In genomic region chr19:43462383-43462782, GRCh38 we compare ENCODE assay signal across 9 cellular contexts. TPM values are rescaled to one million over a fixed set of nuclear protein-coding genes. Genes with fewer than 3 reads are reported as not detected.
DNase-seq lines count a peak whose midpoint lies in the region; ATAC-seq and TF ChIP-seq lines count a peak whose summit lies in the region.
"Had no signal": no experiment of that assay in that cellular context is flagged by ENCODE, and none has a peak within 500 bp of the region (broad histone marks: within the 10 kb centered on the region; RNA-seq: fewer than 3 reads in every experiment).

No MANE protein-coding gene starts in this region.

- H3K4me2 ChIP-seq in Loucy (ENCODE audit: low read depth, low read length, poor library complexity, severe bottlenecking): peak overlapping the region; percentile 75
- H3K4me2 ChIP-seq in parathyroid adenoma (ENCODE audit: low read length): no peak overlapping the region

- H3K36me3 Mint-ChIP-seq in Calu3 (ENCODE audit: insufficient read depth, unreplicated experiment): peaks cover 28% of the 10 kb centered on the region

- H3K4me3 ChIP-seq in Loucy (ENCODE audit: low read length, poor library complexity, severe bottlenecking) (no peak overlapping the region), epithelial cell of esophagus (ENCODE audit: low read length) (peak overlapping the region; percentile 91), parathyroid adenoma (ENCODE audit: low read depth, low read length) (no peak overlapping the region)

- no peaks in the 10 kb centered on the region for H3K9me3 ChIP-seq in Loucy (ENCODE audit: insufficient read depth, low read depth, low read length)
- H3K9me3 ChIP-seq in parathyroid adenoma (ENCODE audit: control insufficient read depth, low read length): no peaks in the 10 kb centered on the region

- H3K27me3 ChIP-seq in Loucy (ENCODE audit: insufficient read depth, low read length, poor library complexity, severe bottlenecking): no peaks in the 10 kb centered on the region
- H3K27me3 ChIP-seq in parathyroid adenoma (ENCODE audit: control insufficient read depth, insufficient read depth, low read length): no peaks in the 10 kb centered on the region

- no peak overlapping the region for H3K27ac ChIP-seq in parathyroid adenoma

- H3K9me2 ChIP-seq in Loucy (replicated peaks; ENCODE audit: low read depth, low read length): no peaks in the 10 kb centered on the region

- H3K27me3 Mint-ChIP-seq in Calu3 (ENCODE audit: unreplicated experiment): no peaks in the 10 kb centered on the region

- peaks cover 34% of the 10 kb centered on the region for H3K4me1 Mint-ChIP-seq in Calu3 (ENCODE audit: low read depth, unreplicated experiment)

- H3K4me3 Mint-ChIP-seq in Calu3 (ENCODE audit: low read depth, unreplicated experiment): peak overlapping the region; percentile 75

- H3K79me2 ChIP-seq in Loucy (ENCODE audit: insufficient read depth, low read length) (no peaks in the 10 kb centered on the region), parathyroid adenoma (no peaks in the 10 kb centered on the region)

- no peak overlapping the region for H3K27ac Mint-ChIP-seq in Calu3 (ENCODE audit: unreplicated experiment)

- H3K9ac ChIP-seq in Loucy (ENCODE audit: low read depth, low read length, poor library complexity, severe bottlenecking) (no peak overlapping the region), parathyroid adenoma (no peak overlapping the region)

- H4K20me1 ChIP-seq in Loucy (ENCODE audit: insufficient read depth, low read length, poor library complexity, severe bottlenecking): no peaks in the 10 kb centered on the region

- no peaks in the 10 kb centered on the region for H3F3A ChIP-seq in Loucy (ENCODE audit: low read depth)

- no TSS peak for BruUV-seq in Calu3 (replicated peaks; lab: Mats Ljungman, UMichigan)

- TF ChIP-seq CTCF in Calu3 (IDR thresholded peaks at IDR 0.05; ENCODE audit: unreplicated experiment) (no peak), Loucy (conservative IDR thresholded peaks at IDR 0.05; ENCODE audit: low read length) (no peak), epithelial cell of esophagus (IDR thresholded peaks at IDR 0.05; ENCODE audit: insufficient read depth, low read depth, low read length, missing control alignments) (no peak), parathyroid adenoma (IDR thresholded peaks at IDR 0.05) (no peak)

- H3K9me3 Mint-ChIP-seq in Calu3 (ENCODE audit: low read depth, unreplicated experiment): no peaks in the 10 kb centered on the region

- H2AFZ ChIP-seq in Loucy (ENCODE audit: low read length) (no peak overlapping the region), parathyroid adenoma (peak overlapping the region; percentile 93)

- H3K4me1 ChIP-seq in Loucy (ENCODE audit: insufficient read depth, low read length, poor library complexity, severe bottlenecking): peaks cover 5% of the 10 kb centered on the region
- no peaks in the 10 kb centered on the region for H3K4me1 ChIP-seq in parathyroid adenoma

- CTCF ChIA-PET in Calu3 (lab: Charles Lee): no interaction called here

- intact Hi-C loops in Calu3 (cut with micrococcal nuclease; ENCODE audit: unreplicated experiment): no loop called here

- H3K36me3 ChIP-seq in Loucy (ENCODE audit: insufficient read depth, low read length) (no peaks in the 10 kb centered on the region), parathyroid adenoma (ENCODE audit: control insufficient read depth, insufficient read depth, low read length) (no peaks in the 10 kb centered on the region)

- no peak for DNase-seq in Calu3
- no peak for DNase-seq in epithelial cell of esophagus (ENCODE audit: low read depth)
- no peak for DNase-seq in KBM-7
- DNase-seq in SK-N-DZ (ENCODE audit: low spot score): no peak
- DNase-seq: substantia nigra had no signal

- no peak for ATAC-seq in SK-N-SH treated with all-trans-retinoic acid at 6 μM for 48 hours

- in situ Hi-C loops in KBM-7 (cut with MboI; ENCODE audit: low pct_unique_long_range_greater_than_20kb, low sequenced_read_pairs): no loop called here

TF ChIP-seq in SK-N-SH treated with all-trans-retinoic acid at 6 μM for 48 hours, 23 proteins besides CTCF, POLR2A, EP300 and RAD21:
- TF ChIP-seq BACH2 (CRISPR knock-in tag; IDR thresholded peaks at IDR 0.05; ENCODE audit: borderline replicate concordance): no peak
- TF ChIP-seq ZFP3 (CRISPR knock-in tag; IDR thresholded peaks at IDR 0.05): no peak
- TF ChIP-seq RARB (CRISPR knock-in tag; IDR thresholded peaks at IDR 0.05): no peak
- TF ChIP-seq ZNF70 (CRISPR knock-in tag; IDR thresholded peaks at IDR 0.05): no peak
- TF ChIP-seq ZNF565 (CRISPR knock-in tag; conservative IDR thresholded peaks at IDR 0.05; ENCODE audit: low read depth): no peak
- TF ChIP-seq, protein P1, sequence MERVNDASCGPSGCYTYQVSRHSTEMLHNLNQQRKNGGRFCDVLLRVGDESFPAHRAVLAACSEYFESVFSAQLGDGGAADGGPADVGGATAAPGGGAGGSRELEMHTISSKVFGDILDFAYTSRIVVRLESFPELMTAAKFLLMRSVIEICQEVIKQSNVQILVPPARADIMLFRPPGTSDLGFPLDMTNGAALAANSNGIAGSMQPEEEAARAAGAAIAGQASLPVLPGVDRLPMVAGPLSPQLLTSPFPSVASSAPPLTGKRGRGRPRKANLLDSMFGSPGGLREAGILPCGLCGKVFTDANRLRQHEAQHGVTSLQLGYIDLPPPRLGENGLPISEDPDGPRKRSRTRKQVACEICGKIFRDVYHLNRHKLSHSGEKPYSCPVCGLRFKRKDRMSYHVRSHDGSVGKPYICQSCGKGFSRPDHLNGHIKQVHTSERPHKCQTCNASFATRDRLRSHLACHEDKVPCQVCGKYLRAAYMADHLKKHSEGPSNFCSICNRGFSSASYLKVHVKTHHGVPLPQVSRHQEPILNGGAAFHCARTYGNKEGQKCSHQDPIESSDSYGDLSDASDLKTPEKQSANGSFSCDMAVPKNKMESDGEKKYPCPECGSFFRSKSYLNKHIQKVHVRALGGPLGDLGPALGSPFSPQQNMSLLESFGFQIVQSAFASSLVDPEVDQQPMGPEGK (CRISPR knock-in tag; IDR thresholded peaks at IDR 0.05; ENCODE audit: borderline replicate concordance): no peak
- TF ChIP-seq ESRRG (CRISPR knock-in tag; IDR thresholded peaks at IDR 0.05): no peak
- no peak for TF ChIP-seq PPARA (CRISPR knock-in tag; IDR thresholded peaks at IDR 0.05; ENCODE audit: borderline replicate concordance)
- TF ChIP-seq OSR1 (CRISPR knock-in tag; IDR thresholded peaks at IDR 0.05): no peak
- no peak for TF ChIP-seq ISL1 (CRISPR knock-in tag; IDR thresholded peaks at IDR 0.05)
- TF ChIP-seq ARNTL (CRISPR knock-in tag; IDR thresholded peaks at IDR 0.05; ENCODE audit: borderline replicate concordance, low read depth): no peak
- no peak for TF ChIP-seq TOX (CRISPR knock-in tag; IDR thresholded peaks at IDR 0.05; ENCODE audit: borderline replicate concordance)
- TF ChIP-seq, protein P2, sequence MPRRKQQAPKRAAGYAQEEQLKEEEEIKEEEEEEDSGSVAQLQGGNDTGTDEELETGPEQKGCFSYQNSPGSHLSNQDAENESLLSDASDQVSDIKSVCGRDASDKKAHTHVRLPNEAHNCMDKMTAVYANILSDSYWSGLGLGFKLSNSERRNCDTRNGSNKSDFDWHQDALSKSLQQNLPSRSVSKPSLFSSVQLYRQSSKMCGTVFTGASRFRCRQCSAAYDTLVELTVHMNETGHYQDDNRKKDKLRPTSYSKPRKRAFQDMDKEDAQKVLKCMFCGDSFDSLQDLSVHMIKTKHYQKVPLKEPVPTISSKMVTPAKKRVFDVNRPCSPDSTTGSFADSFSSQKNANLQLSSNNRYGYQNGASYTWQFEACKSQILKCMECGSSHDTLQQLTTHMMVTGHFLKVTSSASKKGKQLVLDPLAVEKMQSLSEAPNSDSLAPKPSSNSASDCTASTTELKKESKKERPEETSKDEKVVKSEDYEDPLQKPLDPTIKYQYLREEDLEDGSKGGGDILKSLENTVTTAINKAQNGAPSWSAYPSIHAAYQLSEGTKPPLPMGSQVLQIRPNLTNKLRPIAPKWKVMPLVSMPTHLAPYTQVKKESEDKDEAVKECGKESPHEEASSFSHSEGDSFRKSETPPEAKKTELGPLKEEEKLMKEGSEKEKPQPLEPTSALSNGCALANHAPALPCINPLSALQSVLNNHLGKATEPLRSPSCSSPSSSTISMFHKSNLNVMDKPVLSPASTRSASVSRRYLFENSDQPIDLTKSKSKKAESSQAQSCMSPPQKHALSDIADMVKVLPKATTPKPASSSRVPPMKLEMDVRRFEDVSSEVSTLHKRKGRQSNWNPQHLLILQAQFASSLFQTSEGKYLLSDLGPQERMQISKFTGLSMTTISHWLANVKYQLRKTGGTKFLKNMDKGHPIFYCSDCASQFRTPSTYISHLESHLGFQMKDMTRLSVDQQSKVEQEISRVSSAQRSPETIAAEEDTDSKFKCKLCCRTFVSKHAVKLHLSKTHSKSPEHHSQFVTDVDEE (CRISPR knock-in tag; IDR thresholded peaks at IDR 0.05): no peak
- TF ChIP-seq TCF4 (CRISPR knock-in tag; IDR thresholded peaks at IDR 0.05; ENCODE audit: borderline replicate concordance): no peak
- no peak for TF ChIP-seq ZC3H10 (CRISPR knock-in tag; IDR thresholded peaks at IDR 0.05)

RNA-seq across cellular contexts. Expression of gene LYPD3, which starts 3.0 kb away (rescaled TPM):
- total RNA-seq in Calu3 (2022): 6.6 and 6.9 TPM in 2 replicates
- 0.12 TPM in 1 of 2 replicates, not detected in the other for polyA plus RNA-seq in SK-N-DZ (2014; cell fraction: cytosol; rRNA removed)
- not detected in 2 replicates for polyA plus RNA-seq in SK-N-DZ (2014; cell fraction: nucleus; rRNA removed)

RNA-seq across cellular contexts. Expression of gene PHLDB3, which starts 42.2 kb away (rescaled TPM):
- total RNA-seq in Calu3 (2022): 24.7 and 25.7 TPM in 2 replicates
- 4.5 and 6.5 TPM in 2 replicates for polyA plus RNA-seq in SK-N-DZ (2014; cell fraction: cytosol; rRNA removed)
- polyA plus RNA-seq in SK-N-DZ (2014; cell fraction: nucleus; rRNA removed): 12.4 and 12.6 TPM in 2 replicates

RNA-seq across cellular contexts. Expression of gene TEX101, which starts 47.7 kb away (rescaled TPM):
- not detected in 2 replicates for total RNA-seq in Calu3 (2022)
- polyA plus RNA-seq in SK-N-DZ (2014; cell fraction: cytosol; rRNA removed): not detected in 2 replicates
- polyA plus RNA-seq in SK-N-DZ (2014; cell fraction: nucleus; rRNA removed): not detected in 2 replicates
- total RNA-seq: fibroblast of lung had no signal
- polyA plus RNA-seq: fibroblast of lung had no signal
